9 cellular contexts compared by ENCODE assay signal in genomic region chr21:33231526-33231925, GRCh38. TPM values are rescaled to one million over a fixed set of nuclear protein-coding genes. Genes with fewer than 3 reads are reported as not detected.
DNase-seq lines count a peak whose midpoint lies in the region; ATAC-seq and TF ChIP-seq lines count a peak whose summit lies in the region.
"Had no signal": no experiment of that assay in that cellular context is flagged by ENCODE, and none has a peak within 500 bp of the region (broad histone marks: within the 10 kb centered on the region; RNA-seq: fewer than 3 reads in every experiment).

No MANE protein-coding gene starts in this region.

- no peak for DNase-seq in WTC11 (ENCODE audit: low spot score)
- no peak for DNase-seq in effector memory CD8-positive, alpha-beta T cell
- no peak for DNase-seq in mucosa of gallbladder (ENCODE audit: low spot score)
- no peak for DNase-seq in effector CD4-positive, alpha-beta T cell
- no peak for DNase-seq in NCI-H1694 treated with DMSO at 0.1 percent for 48 hours (lab: John Stamatoyannopoulos, UW)
- DNase-seq in T1000 (lab: John Stamatoyannopoulos, UW), result no peak
- DNase-seq: NCI-H510A had no signal

- H3K4me1 Mint-ChIP-seq in WTC11, result peaks cover 40% of the 10 kb centered on the region
- peaks cover 34 to 52% of the 10 kb centered on the region in 2 donors for H3K4me1 Mint-ChIP-seq in effector memory CD8-positive, alpha-beta T cell (ENCODE audit: low read depth in 2 of 2)

- TF ChIP-seq CTCF in WTC11 (IDR thresholded peaks at IDR 0.05), result no peak

- peaks cover 12% of the 10 kb centered on the region for H3K27me3 Mint-ChIP-seq in WTC11 (ENCODE audit: low read depth)
- no peaks in the 10 kb centered on the region for H3K27me3 Mint-ChIP-seq in effector memory CD8-positive, alpha-beta T cell

- H3K27ac Mint-ChIP-seq in WTC11, result no peak overlapping the region
- peak overlapping the region; percentile 71 to 85 for H3K27ac Mint-ChIP-seq in effector memory CD8-positive, alpha-beta T cell

- H3K9me3 Mint-ChIP-seq in WTC11, result peaks cover 4% of the 10 kb centered on the region
- H3K9me3 Mint-ChIP-seq in effector memory CD8-positive, alpha-beta T cell, result no peaks in the 10 kb centered on the region

- H3K4me3 ChIP-seq in GM08714 (ENCODE audit: low read length) (peak overlapping the region; percentile 94), skin epidermis (peak overlapping the region in 6 of 7 experiments; percentile 81 to 99 (median 87))

- CTCF ChIA-PET in WTC11 (lab: Charles Lee), result interaction anchor here (1.9 to 3.1 kb wide), 3 partner anchors 32 to 130 kb away, joined by 7 to 14 read pairs (median 7); no protein-coding TSS in a partner anchor

- peak overlapping the region in 12 of 21 experiments; percentile 15 to 100 (median 72) for H3K27ac ChIP-seq in skin epidermis

- POLR2A ChIA-PET in WTC11 (lab: Charles Lee), result interaction anchor here (1.2 kb wide), 1 partner anchor 93 kb away, joined by 4 read pairs; the partner anchor contains the start of gene IFNAR1

- peak overlapping the region; percentile 81 for H3K4me3 Mint-ChIP-seq in WTC11
- peak overlapping the region; percentile 80 to 83 for H3K4me3 Mint-ChIP-seq in effector memory CD8-positive, alpha-beta T cell

- H3K36me3 Mint-ChIP-seq in WTC11, result peaks cover 12% of the 10 kb centered on the region
- peaks cover 17% of the 10 kb centered on the region for H3K36me3 Mint-ChIP-seq in effector memory CD8-positive, alpha-beta T cell (ENCODE audit: insufficient read depth)

- ATAC-seq in WTC11, result no peak
- ATAC-seq in effector memory CD8-positive, alpha-beta T cell (replicated peaks), result no peak

TF ChIP-seq in WTC11, 78 proteins besides CTCF, POLR2A, EP300 and RAD21:
- TF ChIP-seq RORB (CRISPR knock-in tag; IDR thresholded peaks at IDR 0.05) (no peak), ZNF512 (CRISPR knock-in tag; IDR thresholded peaks at IDR 0.05; ENCODE audit: borderline replicate concordance) (no peak), ZNF219 (CRISPR knock-in tag; IDR thresholded peaks at IDR 0.05; ENCODE audit: borderline replicate concordance) (no peak), KAT7 (CRISPR knock-in tag; IDR thresholded peaks at IDR 0.05; ENCODE audit: borderline replicate concordance) (no peak), ATF2 (CRISPR knock-in tag; IDR thresholded peaks at IDR 0.05; ENCODE audit: borderline replicate concordance, low read depth) (no peak), GRHL2 (CRISPR knock-in tag; IDR thresholded peaks at IDR 0.05; ENCODE audit: insufficient replicate concordance, severe bottlenecking) (no peak), ATF3 (CRISPR knock-in tag; conservative IDR thresholded peaks at IDR 0.05) (no peak), HMGXB4 (CRISPR knock-in tag; IDR thresholded peaks at IDR 0.05) (no peak), ERG (CRISPR knock-in tag; IDR thresholded peaks at IDR 0.05) (no peak), IRF2 (CRISPR knock-in tag; IDR thresholded peaks at IDR 0.05; ENCODE audit: borderline replicate concordance, low read depth) (no peak), ZNF671 (CRISPR knock-in tag; IDR thresholded peaks at IDR 0.05) (no peak), TEAD1 (CRISPR knock-in tag; IDR thresholded peaks at IDR 0.05) (no peak), AFF4 (CRISPR knock-in tag; IDR thresholded peaks at IDR 0.05; ENCODE audit: borderline replicate concordance) (no peak)

RNA-seq across cellular contexts. Expression of gene IFNAR2, which starts 1.8 kb away (rescaled TPM):
- total RNA-seq in WTC11 (2021), result 13.3 to 19.1 TPM (median 16.4 TPM) in 3 replicates
- 31.5 TPM for total RNA-seq in mucosa of gallbladder

RNA-seq across cellular contexts. Expression of gene IL10RB, which starts 34.6 kb away (rescaled TPM):
- total RNA-seq in WTC11 (2021) (3.7 to 5.1 TPM (median 4.1 TPM) in 3 replicates), mucosa of gallbladder (31.2 TPM)
